1 cellular context compared by ENCODE assay signal in the genomic region with DNA sequence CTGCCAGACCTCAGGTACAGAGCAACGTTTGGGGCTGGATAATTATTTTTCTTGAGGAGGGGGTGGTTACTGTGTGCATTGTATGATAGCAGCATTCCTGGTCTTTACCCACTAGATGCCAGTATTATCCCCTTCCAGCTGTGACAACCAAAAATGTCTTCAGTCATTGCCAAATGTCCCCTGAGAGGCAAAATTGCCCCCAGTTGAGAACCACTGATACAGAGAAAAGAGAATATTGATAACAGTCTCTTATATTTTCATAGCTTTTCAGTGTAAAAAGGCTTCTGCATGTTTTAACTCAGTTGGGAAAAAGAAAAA.
TF ChIP-seq lines count a peak whose summit lies in the region.

No MANE protein-coding gene starts in this region.

TF ChIP-seq in HCT116, 20 proteins besides CTCF, POLR2A, EP300 and RAD21 (continued from another document):
- TF ChIP-seq, protein P1, sequence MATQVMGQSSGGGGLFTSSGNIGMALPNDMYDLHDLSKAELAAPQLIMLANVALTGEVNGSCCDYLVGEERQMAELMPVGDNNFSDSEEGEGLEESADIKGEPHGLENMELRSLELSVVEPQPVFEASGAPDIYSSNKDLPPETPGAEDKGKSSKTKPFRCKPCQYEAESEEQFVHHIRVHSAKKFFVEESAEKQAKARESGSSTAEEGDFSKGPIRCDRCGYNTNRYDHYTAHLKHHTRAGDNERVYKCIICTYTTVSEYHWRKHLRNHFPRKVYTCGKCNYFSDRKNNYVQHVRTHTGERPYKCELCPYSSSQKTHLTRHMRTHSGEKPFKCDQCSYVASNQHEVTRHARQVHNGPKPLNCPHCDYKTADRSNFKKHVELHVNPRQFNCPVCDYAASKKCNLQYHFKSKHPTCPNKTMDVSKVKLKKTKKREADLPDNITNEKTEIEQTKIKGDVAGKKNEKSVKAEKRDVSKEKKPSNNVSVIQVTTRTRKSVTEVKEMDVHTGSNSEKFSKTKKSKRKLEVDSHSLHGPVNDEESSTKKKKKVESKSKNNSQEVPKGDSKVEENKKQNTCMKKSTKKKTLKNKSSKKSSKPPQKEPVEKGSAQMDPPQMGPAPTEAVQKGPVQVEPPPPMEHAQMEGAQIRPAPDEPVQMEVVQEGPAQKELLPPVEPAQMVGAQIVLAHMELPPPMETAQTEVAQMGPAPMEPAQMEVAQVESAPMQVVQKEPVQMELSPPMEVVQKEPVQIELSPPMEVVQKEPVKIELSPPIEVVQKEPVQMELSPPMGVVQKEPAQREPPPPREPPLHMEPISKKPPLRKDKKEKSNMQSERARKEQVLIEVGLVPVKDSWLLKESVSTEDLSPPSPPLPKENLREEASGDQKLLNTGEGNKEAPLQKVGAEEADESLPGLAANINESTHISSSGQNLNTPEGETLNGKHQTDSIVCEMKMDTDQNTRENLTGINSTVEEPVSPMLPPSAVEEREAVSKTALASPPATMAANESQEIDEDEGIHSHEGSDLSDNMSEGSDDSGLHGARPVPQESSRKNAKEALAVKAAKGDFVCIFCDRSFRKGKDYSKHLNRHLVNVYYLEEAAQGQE (IDR thresholded peaks at IDR 0.05; ENCODE audit: low read depth), result no peak
- TF ChIP-seq CEBPB (IDR thresholded peaks at IDR 0.05; ENCODE audit: low read depth), result no peak
- TF ChIP-seq, protein P2, sequence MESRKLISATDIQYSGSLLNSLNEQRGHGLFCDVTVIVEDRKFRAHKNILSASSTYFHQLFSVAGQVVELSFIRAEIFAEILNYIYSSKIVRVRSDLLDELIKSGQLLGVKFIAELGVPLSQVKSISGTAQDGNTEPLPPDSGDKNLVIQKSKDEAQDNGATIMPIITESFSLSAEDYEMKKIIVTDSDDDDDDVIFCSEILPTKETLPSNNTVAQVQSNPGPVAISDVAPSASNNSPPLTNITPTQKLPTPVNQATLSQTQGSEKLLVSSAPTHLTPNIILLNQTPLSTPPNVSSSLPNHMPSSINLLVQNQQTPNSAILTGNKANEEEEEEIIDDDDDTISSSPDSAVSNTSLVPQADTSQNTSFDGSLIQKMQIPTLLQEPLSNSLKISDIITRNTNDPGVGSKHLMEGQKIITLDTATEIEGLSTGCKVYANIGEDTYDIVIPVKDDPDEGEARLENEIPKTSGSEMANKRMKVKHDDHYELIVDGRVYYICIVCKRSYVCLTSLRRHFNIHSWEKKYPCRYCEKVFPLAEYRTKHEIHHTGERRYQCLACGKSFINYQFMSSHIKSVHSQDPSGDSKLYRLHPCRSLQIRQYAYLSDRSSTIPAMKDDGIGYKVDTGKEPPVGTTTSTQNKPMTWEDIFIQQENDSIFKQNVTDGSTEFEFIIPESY (IDR thresholded peaks at IDR 0.05; ENCODE audit: extremely low read depth, insufficient replicate concordance, low read length), result no peak
